9 cellular contexts compared by ENCODE assay signal in genomic region chr9:133349965-133350624, GRCh38. TPM values are rescaled to one million over a fixed set of nuclear protein-coding genes. Genes with fewer than 3 reads are reported as not detected.
DNase-seq lines count a peak whose midpoint lies in the region; ATAC-seq and TF ChIP-seq lines count a peak whose summit lies in the region.
"Had no signal": no experiment of that assay in that cellular context is flagged by ENCODE, and none has a peak within 500 bp of the region (broad histone marks: within the 10 kb centered on the region; RNA-seq: fewer than 3 reads in every experiment).

No MANE protein-coding gene starts in this region.

- H3K4me3 ChIP-seq in HUES48 (ENCODE audit: low read depth, low read length) (peak overlapping the region; percentile 98), mesodermal cell (ENCODE audit: extremely low read depth, insufficient read depth, low read length, poor library complexity, severe bottlenecking) (peak overlapping the region; percentile 100)

- peaks cover 39% of the 10 kb centered on the region for H3K4me1 Mint-ChIP-seq in CD4-positive, alpha-beta T cell (ENCODE audit: low read depth)
- peaks cover 50% of the 10 kb centered on the region for H3K4me1 Mint-ChIP-seq in activated naive CD8-positive, alpha-beta T cell treated with anti-CD3 and anti-CD28 coated beads for 36 hours

- 90 to 97% methylated on average over 12 to 15 of the region's 15 CpGs for WGBS in mesodermal cell (ENCODE audit: insufficient coverage in 2 of 2), 2 experiments

- H3K4me3 Mint-ChIP-seq in CD4-positive, alpha-beta T cell: peak overlapping the region; percentile 96
- peak overlapping the region; percentile 100 for H3K4me3 Mint-ChIP-seq in activated naive CD8-positive, alpha-beta T cell treated with anti-CD3 and anti-CD28 coated beads for 36 hours

- no peak for DNase-seq in CD4-positive, alpha-beta T cell
- no peak for DNase-seq in activated naive CD8-positive, alpha-beta T cell treated with anti-CD3 and anti-CD28 coated beads for 36 hours
- no peak for DNase-seq in AML-193 (lab: John Stamatoyannopoulos, UW)
- DNase-seq in NK-92 (lab: John Stamatoyannopoulos, UW; ENCODE audit: unreplicated experiment): no peak
- DNase-seq in omental fat pad (ENCODE audit: low spot score): no peak
- DNase-seq: KG1 had no signal

- TF ChIP-seq CTCF in CD4-positive, alpha-beta T cell (IDR thresholded peaks at IDR 0.05): no peak
- no peak for TF ChIP-seq CTCF in omental fat pad (IDR thresholded peaks at IDR 0.05)

- no peaks in the 10 kb centered on the region for H3K27me3 ChIP-seq in CD4-positive, alpha-beta T cell (ENCODE audit: control insufficient read depth, insufficient read depth, low read length)
- H3K27me3 ChIP-seq in HUES48 (ENCODE audit: control insufficient read depth, insufficient read depth, low read length): no peaks in the 10 kb centered on the region

- H3K36me3 ChIP-seq in HUES48 (ENCODE audit: control insufficient read depth, insufficient read depth, low read length) (peaks cover 73% of the 10 kb centered on the region), mesodermal cell (ENCODE audit: control insufficient read depth, insufficient read depth, low read length) (peaks cover 64% of the 10 kb centered on the region)

- POLR2A ChIA-PET in CD4-positive, alpha-beta T cell (lab: Charles Lee): interaction anchor here (1.0 to 2.8 kb wide), 5 partner anchors 9 to 215 kb away, joined by 3 to 31 read pairs (median 4); no protein-coding TSS in a partner anchor

- CTCF ChIA-PET in CD4-positive, alpha-beta T cell (lab: Charles Lee): interaction anchor here (2.1 kb wide), 1 partner anchor 21 kb away, joined by 6 read pairs; no protein-coding TSS in a partner anchor

- no peaks in the 10 kb centered on the region for H3K27me3 Mint-ChIP-seq in CD4-positive, alpha-beta T cell
- H3K27me3 Mint-ChIP-seq in activated naive CD8-positive, alpha-beta T cell treated with anti-CD3 and anti-CD28 coated beads for 36 hours: peaks cover 4% of the 10 kb centered on the region

- no peak overlapping the region for H3K27ac ChIP-seq in CD4-positive, alpha-beta T cell (ENCODE audit: low read depth, low read length)
- peak overlapping the region; percentile 98 for H3K27ac ChIP-seq in HUES48 (ENCODE audit: low read depth, low read length)
- peak overlapping the region; percentile 23 for H3K27ac ChIP-seq in mesodermal cell (ENCODE audit: low read depth, low read length, severe bottlenecking)

- H3K4me1 ChIP-seq in HUES48 (ENCODE audit: control insufficient read depth, insufficient read depth, low read length) (peaks cover 10% of the 10 kb centered on the region; the same call in 1 of the 2 replicates), mesodermal cell (ENCODE audit: control insufficient read depth, insufficient read depth, low read length, poor library complexity, severe bottlenecking) (peaks cover 12% of the 10 kb centered on the region)

- H3K27ac Mint-ChIP-seq in CD4-positive, alpha-beta T cell: peak overlapping the region; percentile 85
- H3K27ac Mint-ChIP-seq in activated naive CD8-positive, alpha-beta T cell treated with anti-CD3 and anti-CD28 coated beads for 36 hours: peak overlapping the region; percentile 99

- intact Hi-C loops in CD4-positive, alpha-beta T cell (cut with DNase I, micrococcal nuclease): loop anchor here in 1 of 2 experiments (2.0 to 10.0 kb wide), 5 partner anchors 69 to 945 kb away; partner anchors contain the start of genes BRD3OS, GTF3C5, REXO4 and TTF1

- no peaks in the 10 kb centered on the region for H3K9me3 ChIP-seq in CD4-positive, alpha-beta T cell (ENCODE audit: control insufficient read depth, low read length)
- no peaks in the 10 kb centered on the region for H3K9me3 ChIP-seq in HUES48 (ENCODE audit: control insufficient read depth, insufficient read depth, low read length)
- H3K9me3 ChIP-seq in mesodermal cell (ENCODE audit: control insufficient read depth, low read length): no peaks in the 10 kb centered on the region

- H3K9ac ChIP-seq in HUES48 (ENCODE audit: low read depth, low read length): no peak overlapping the region

- peaks cover 80% of the 10 kb centered on the region for H3K36me3 Mint-ChIP-seq in CD4-positive, alpha-beta T cell (ENCODE audit: low read depth)
- peaks cover 61% of the 10 kb centered on the region for H3K36me3 Mint-ChIP-seq in activated naive CD8-positive, alpha-beta T cell treated with anti-CD3 and anti-CD28 coated beads for 36 hours

- H3K9me3 Mint-ChIP-seq in CD4-positive, alpha-beta T cell: no peaks in the 10 kb centered on the region
- no peaks in the 10 kb centered on the region for H3K9me3 Mint-ChIP-seq in activated naive CD8-positive, alpha-beta T cell treated with anti-CD3 and anti-CD28 coated beads for 36 hours

- ATAC-seq in CD4-positive, alpha-beta T cell (ENCODE audit: poor library complexity): no peak
- ATAC-seq in omental fat pad (ENCODE audit: low FRiP score) (no peak), GM18870 (IDR thresholded peaks at IDR 0.05; ENCODE audit: unreplicated experiment) (no peak)

RNA-seq across cellular contexts. Expression of gene RPL7A, which starts 2.1 kb away (rescaled TPM):
- total RNA-seq in CD4-positive, alpha-beta T cell: 1,000 to 10,000 TPM; 2,613 to 2,686 TPM
- 1,000 to 10,000 TPM; 3,142 to 3,195 TPM for total RNA-seq in activated naive CD8-positive, alpha-beta T cell treated with anti-CD3 and anti-CD28 coated beads for 36 hours
- polyA plus RNA-seq in mesodermal cell (2013, experiment 1 of 2): 2,487 TPM
- polyA plus RNA-seq in mesodermal cell (2013, experiment 2 of 2): 2,372 TPM
- total RNA-seq in omental fat pad: 1,000 to 10,000 TPM; 1,813 to 2,244 (median 1,961) TPM

RNA-seq across cellular contexts. Expression of gene MED22, which starts 2.2 kb away (rescaled TPM):
- total RNA-seq in CD4-positive, alpha-beta T cell: 10 to 100 TPM; 15.7 to 18.0 TPM
- total RNA-seq in activated naive CD8-positive, alpha-beta T cell treated with anti-CD3 and anti-CD28 coated beads for 36 hours: 10 to 100 TPM; 42.3 to 45.2 TPM
- polyA plus RNA-seq in mesodermal cell (2013, experiment 1 of 2): 24.4 TPM
- 23.9 TPM for polyA plus RNA-seq in mesodermal cell (2013, experiment 2 of 2)
- total RNA-seq in omental fat pad: 10 to 100 TPM; 20.0 to 29.1 (median 24.5) TPM

RNA-seq across cellular contexts. Expression of gene SURF1, which starts 6.2 kb away (rescaled TPM):
- total RNA-seq in CD4-positive, alpha-beta T cell: 10 to 100 TPM; 42.5 to 45.9 TPM
- total RNA-seq in activated naive CD8-positive, alpha-beta T cell treated with anti-CD3 and anti-CD28 coated beads for 36 hours: 10 to 100 TPM; 25.4 to 26.6 TPM
- 35.8 TPM for polyA plus RNA-seq in mesodermal cell (2013, experiment 1 of 2)
- polyA plus RNA-seq in mesodermal cell (2013, experiment 2 of 2): 32.3 TPM
- 10 to 100 TPM; 30.3 to 47.1 (median 41.1) TPM for total RNA-seq in omental fat pad

RNA-seq across cellular contexts. Expression of gene SURF2, which starts 6.3 kb away (rescaled TPM):
- 10 to 100 TPM; 12.7 TPM for total RNA-seq in CD4-positive, alpha-beta T cell
- 10 to 100 TPM; 30.7 to 32.2 TPM for total RNA-seq in activated naive CD8-positive, alpha-beta T cell treated with anti-CD3 and anti-CD28 coated beads for 36 hours
- polyA plus RNA-seq in mesodermal cell (2013, experiment 1 of 2): 20.5 TPM
- polyA plus RNA-seq in mesodermal cell (2013, experiment 2 of 2): 16.7 TPM
- total RNA-seq in omental fat pad: 10 to 100 TPM in 3 of 4 donors, 1 to 10 TPM in 1; 8.4 to 25.5 (median 13.4) TPM

RNA-seq across cellular contexts. Expression of gene SURF6, which starts 14.1 kb away (rescaled TPM):
- total RNA-seq in CD4-positive, alpha-beta T cell: 10 to 100 TPM; 15.1 to 15.9 TPM
- 10 to 100 TPM; 31.8 to 33.0 TPM for total RNA-seq in activated naive CD8-positive, alpha-beta T cell treated with anti-CD3 and anti-CD28 coated beads for 36 hours
- polyA plus RNA-seq in mesodermal cell (2013, experiment 1 of 2): 17.5 TPM
- 11.3 TPM for polyA plus RNA-seq in mesodermal cell (2013, experiment 2 of 2)
- total RNA-seq in omental fat pad: 10 to 100 TPM; 10.5 to 47.8 (median 14.5) TPM
